Comparison of ENCODE assay signal across 30 cellular contexts in the genomic region with DNA sequence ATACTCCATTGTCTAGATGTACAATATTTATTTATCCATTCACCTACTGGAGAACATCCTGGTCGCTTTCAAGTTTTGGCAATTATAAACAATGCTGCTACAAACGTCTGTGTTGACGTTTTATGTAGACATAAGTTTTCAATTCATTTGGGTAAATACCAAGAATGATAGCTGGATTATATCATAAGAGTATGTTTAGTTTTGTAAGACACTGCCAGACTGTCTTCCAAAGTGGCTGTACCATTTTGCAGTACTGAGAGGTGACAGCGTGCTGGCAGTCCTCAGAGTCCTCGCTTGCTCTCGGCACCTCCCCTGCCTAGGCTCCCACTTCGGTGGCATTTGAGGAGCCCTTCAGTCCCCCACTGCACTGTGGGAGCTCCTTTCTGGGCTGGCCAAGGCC.
"Had no signal": no experiment of that assay in that cellular context is flagged by ENCODE, and none has a peak within 500 bp of the region (broad histone marks: within the 10 kb centered on the region; RNA-seq: fewer than 3 reads in every experiment).

No MANE protein-coding gene starts in this region.

- ATAC-seq: natural killer cell; psoas muscle; right cardiac atrium; right lobe of liver; stimulated activated memory B cell treated with anti-CD40 and anti-IgM and Interleukin-4, amounts not matched to agents 10 μg/mL and 1 μg/mL and 100 μg/mL, for 72 hours; stimulated activated naive CD8-positive, alpha-beta T cell treated with anti-CD3 and anti-CD28 coated beads, Interleukin-15, amount 100 ng/mL, for 72 hours; stimulated activated naive CD8-positive, alpha-beta T cell treated with anti-CD3 and anti-CD28 coated beads, Interleukin-15, Interleukin-2, amounts not matched to agents 100 U/mL and 50 U/mL, for 24 hours; upper lobe of right lung had no signal

- H3K79me2 ChIP-seq: parathyroid adenoma had no signal

- H3K36me3 Mint-ChIP-seq: natural killer cell; neural progenitor cell; stimulated activated memory B cell treated with anti-CD40 and anti-IgM and Interleukin-4, amounts not matched to agents 10 μg/mL and 1 μg/mL and 100 μg/mL, for 72 hours; type B pancreatic cell had no signal

- H3K4me2 ChIP-seq: neural progenitor cell, smooth muscle cell had no signal

- DNase-seq: natural killer cell; occipital lobe; ovary; right lobe of liver; spleen; stimulated activated CD4-positive, alpha-beta T cell treated with anti-CD3 and anti-CD28 coated beads, Interleukin-12 subunit alpha, Interleukin-12 subunit beta, amount 100 ng/mL, for 4 hours; stimulated activated CD4-positive, alpha-beta T cell treated with anti-CD3 and anti-CD28 coated beads, Interleukin-1b, Interleukin-23, amount 100 ng/mL, for 48 hours; stimulated activated CD4-positive, alpha-beta T cell treated with anti-CD3 and anti-CD28 coated beads, Interleukin-4, amount 100 ng/mL, for 1 hour; stimulated activated CD4-positive, alpha-beta T cell treated with anti-CD3 and anti-CD28 coated beads, Interleukin-4, amount 100 ng/mL, for 4 hours; stimulated activated CD8-positive, alpha-beta memory T cell treated with anti-CD3 and anti-CD28 coated beads, Interleukin-4, amount 100 ng/mL, for 48 hours; stimulated activated naive CD4-positive, alpha-beta T cell; stimulated activated naive CD8-positive, alpha-beta T cell treated with anti-CD3 and anti-CD28 coated beads, Interleukin-15, amount 100 ng/mL, for 72 hours; stimulated activated naive CD8-positive, alpha-beta T cell treated with anti-CD3 and anti-CD28 coated beads, Interleukin-15, Interleukin-2, amounts not matched to agents 100 U/mL and 50 U/mL, for 24 hours; substantia nigra; testis; tibial artery; transverse colon; upper lobe of right lung; uterus had no signal

- H3K4me1 ChIP-seq: neural progenitor cell, parathyroid adenoma, psoas muscle, right lobe of liver, spleen, suprapubic skin, testis, tibial artery, transverse colon, upper lobe of right lung, uterus had no signal

- H3K4me3 ChIP-seq: neural progenitor cell, ovary, psoas muscle, right lobe of liver, skin epidermis, smooth muscle cell, spleen, suprapubic skin, testis, tibial artery, transverse colon, upper lobe of right lung, uterus had no signal

- H3K27me3 ChIP-seq: neural progenitor cell, ovary, right lobe of liver, spleen, suprapubic skin, testis, tibial artery, transverse colon, upper lobe of right lung, uterus had no signal

- H3K4me3 Mint-ChIP-seq: natural killer cell; nephron; neural progenitor cell; stimulated activated memory B cell treated with anti-CD40 and anti-IgM and Interleukin-4, amounts not matched to agents 10 μg/mL and 1 μg/mL and 100 μg/mL, for 72 hours; stimulated activated naive CD8-positive, alpha-beta T cell treated with anti-CD3 and anti-CD28 coated beads, Interleukin-15, amount 100 ng/mL, for 72 hours; type B pancreatic cell had no signal

- H3K27ac ChIP-seq: neural progenitor cell, ovary, parathyroid adenoma, psoas muscle, right lobe of liver, skin epidermis, spleen, suprapubic skin, testis, tibial artery, upper lobe of right lung, uterus had no signal

- H3K27ac Mint-ChIP-seq: natural killer cell; nephron; neural progenitor cell; progenitor cell of endocrine pancreas; stimulated activated memory B cell treated with anti-CD40 and anti-IgM and Interleukin-4, amounts not matched to agents 10 μg/mL and 1 μg/mL and 100 μg/mL, for 72 hours; stimulated activated naive CD8-positive, alpha-beta T cell treated with anti-CD3 and anti-CD28 coated beads, Interleukin-15, amount 100 ng/mL, for 72 hours; type B pancreatic cell had no signal

- H2AFZ ChIP-seq: neural progenitor cell, parathyroid adenoma had no signal

- H3K4me1 Mint-ChIP-seq: natural killer cell; nephron; neural progenitor cell; stimulated activated memory B cell treated with anti-CD40 and anti-IgM and Interleukin-4, amounts not matched to agents 10 μg/mL and 1 μg/mL and 100 μg/mL, for 72 hours; stimulated activated naive CD8-positive, alpha-beta T cell treated with anti-CD3 and anti-CD28 coated beads, Interleukin-15, amount 100 ng/mL, for 72 hours had no signal

- H3K9me3 ChIP-seq: ovary, psoas muscle, right lobe of liver, suprapubic skin, testis, tibial artery, transverse colon, upper lobe of right lung, uterus had no signal

- H3K9me3 Mint-ChIP-seq: stimulated activated naive CD8-positive, alpha-beta T cell treated with anti-CD3 and anti-CD28 coated beads, Interleukin-15, amount 100 ng/mL, for 72 hours; type B pancreatic cell had no signal

- H3K36me3 ChIP-seq: neural progenitor cell, ovary, right lobe of liver, spleen, suprapubic skin, tibial artery, transverse colon, upper lobe of right lung, uterus had no signal

- H3K27me3 Mint-ChIP-seq: progenitor cell of endocrine pancreas; stimulated activated memory B cell treated with anti-CD40 and anti-IgM and Interleukin-4, amounts not matched to agents 10 μg/mL and 1 μg/mL and 100 μg/mL, for 72 hours; stimulated activated naive CD8-positive, alpha-beta T cell treated with anti-CD3 and anti-CD28 coated beads, Interleukin-15, amount 100 ng/mL, for 72 hours; type B pancreatic cell had no signal

- H3K9ac ChIP-seq: neural progenitor cell, parathyroid adenoma had no signal
